In the genomic region with DNA sequence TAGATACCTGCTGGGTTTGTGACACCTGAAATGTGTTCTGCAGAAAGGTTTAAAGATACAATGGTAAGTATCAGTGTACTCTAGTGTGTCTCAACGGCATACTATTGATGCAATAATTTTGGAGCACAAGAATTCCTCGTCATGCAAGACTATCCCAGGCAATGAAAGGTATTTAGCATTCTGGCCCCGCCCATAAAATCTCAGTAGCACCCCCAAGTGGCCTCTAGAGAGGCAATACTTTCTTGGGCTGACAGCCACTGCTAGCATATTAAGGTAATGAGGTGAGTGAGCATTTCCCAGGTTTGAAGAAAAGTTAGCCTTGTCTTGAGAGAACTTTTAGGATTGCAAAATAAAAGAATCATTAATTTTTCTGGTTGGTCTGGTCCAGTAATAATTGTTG, we compare ENCODE assay signal across 8 cellular contexts. TPM values are rescaled to one million over a fixed set of nuclear protein-coding genes. Genes with fewer than 3 reads are reported as not detected.
DNase-seq lines count a peak whose midpoint lies in the region; ATAC-seq and TF ChIP-seq lines count a peak whose summit lies in the region.

No MANE protein-coding gene starts in this region.

- no peaks in the 10 kb centered on the region for H3K79me2 ChIP-seq in SU-DHL-6 (ENCODE audit: insufficient read depth, low read length)

- H3K27ac ChIP-seq in SU-DHL-6 (ENCODE audit: low read depth, low read length), result no peak overlapping the region
- no peak overlapping the region for H3K27ac ChIP-seq in effector memory CD4-positive, alpha-beta T cell (ENCODE audit: insufficient read depth, low read length, poor library complexity, severe bottlenecking)

- H3K4me1 ChIP-seq in effector memory CD4-positive, alpha-beta T cell (ENCODE audit: control insufficient read depth, insufficient read depth, low read length, poor library complexity, severe bottlenecking), result no peaks in the 10 kb centered on the region

- ATAC-seq in GM21526 (IDR thresholded peaks at IDR 0.05; ENCODE audit: low FRiP score, unreplicated experiment) (peak; percentile 71), left lobe of liver (peak; percentile 39), T-helper 17 cell (no peak)

- no peaks in the 10 kb centered on the region for H3K36me3 Mint-ChIP-seq in T-helper 17 cell (ENCODE audit: low read depth)

- H2AFZ ChIP-seq in SU-DHL-6 (ENCODE audit: low read depth, low read length, severe bottlenecking), result no peak overlapping the region

- no peak overlapping the region for H3K4me3 Mint-ChIP-seq in T-helper 17 cell

- no peaks in the 10 kb centered on the region for H4K20me1 ChIP-seq in SU-DHL-6 (ENCODE audit: low read depth, low read length)

- H3K9me3 ChIP-seq in SU-DHL-6 (ENCODE audit: insufficient read depth, low read length) (no peaks in the 10 kb centered on the region), T-helper 17 cell (ENCODE audit: control insufficient read depth, low read length, poor library complexity, severe bottlenecking) (no peaks in the 10 kb centered on the region)
- no peaks in the 10 kb centered on the region for H3K9me3 ChIP-seq in effector memory CD4-positive, alpha-beta T cell (ENCODE audit: control insufficient read depth, low read length)

- no peak overlapping the region for H3K27ac Mint-ChIP-seq in T-helper 17 cell

- H3K9me2 ChIP-seq in SU-DHL-6 (replicated peaks; ENCODE audit: insufficient read depth, low read length), result no peaks in the 10 kb centered on the region

- intact Hi-C loops in head of caudate nucleus (cut with DNase I) (no loop called here), cardiac septum (cut with DNase I) (no loop called here)

- no peaks in the 10 kb centered on the region for H3K36me3 ChIP-seq in SU-DHL-6 (ENCODE audit: low read length)
- H3K36me3 ChIP-seq in effector memory CD4-positive, alpha-beta T cell (ENCODE audit: control insufficient read depth, insufficient read depth, low read length), result peaks cover 5% of the 10 kb centered on the region

- H3K4me3 ChIP-seq in SU-DHL-6 (ENCODE audit: insufficient read depth, low read length, poor library complexity, severe bottlenecking), result no peak overlapping the region
- H3K4me3 ChIP-seq in effector memory CD4-positive, alpha-beta T cell (ENCODE audit: insufficient read depth, low read depth, low read length, poor library complexity, severe bottlenecking), result no peak overlapping the region

- H3K4me1 Mint-ChIP-seq in T-helper 17 cell, result no peaks in the 10 kb centered on the region

- TF ChIP-seq CTCF in SU-DHL-6 (IDR thresholded peaks at IDR 0.05; ENCODE audit: insufficient read depth, low read length, poor library complexity, severe bottlenecking), result peak; percentile 31

- H3K9ac ChIP-seq in SU-DHL-6 (ENCODE audit: low read length), result no peak overlapping the region

- H3K4me2 ChIP-seq in SU-DHL-6 (ENCODE audit: low read depth, low read length, poor library complexity, severe bottlenecking), result no peak overlapping the region

- no peaks in the 10 kb centered on the region for H3K27me3 Mint-ChIP-seq in T-helper 17 cell

- no peaks in the 10 kb centered on the region for H3F3A ChIP-seq in SU-DHL-6 (ENCODE audit: insufficient read depth)

- H3K27me3 ChIP-seq in SU-DHL-6 (ENCODE audit: low read length), result no peaks in the 10 kb centered on the region
- H3K27me3 ChIP-seq in effector memory CD4-positive, alpha-beta T cell (replicated peaks; ENCODE audit: control insufficient read depth, insufficient read depth, low read length, poor library complexity, severe bottlenecking), result no peaks in the 10 kb centered on the region

- DNase-seq in D341Med (ENCODE audit: low spot score), result peak; percentile 17
- DNase-seq in left lobe of liver (ENCODE audit: low spot score), result no peak
- no peak for DNase-seq in effector memory CD4-positive, alpha-beta T cell
- no peak for DNase-seq in head of caudate nucleus
- no peak for DNase-seq in T-helper 17 cell
- DNase-seq in cardiac septum (ENCODE audit: low spot score), result no peak

RNA-seq across cellular contexts. Expression of gene TAB3, which starts 24.0 kb away (rescaled TPM):
- total RNA-seq in left lobe of liver (21.2 TPM), T-helper 17 cell (10 to 100 TPM; 23.1 to 28.3 TPM), cardiac septum (16.1 TPM)
